ENCODE assay signal across 16 cellular contexts in the genomic region with DNA sequence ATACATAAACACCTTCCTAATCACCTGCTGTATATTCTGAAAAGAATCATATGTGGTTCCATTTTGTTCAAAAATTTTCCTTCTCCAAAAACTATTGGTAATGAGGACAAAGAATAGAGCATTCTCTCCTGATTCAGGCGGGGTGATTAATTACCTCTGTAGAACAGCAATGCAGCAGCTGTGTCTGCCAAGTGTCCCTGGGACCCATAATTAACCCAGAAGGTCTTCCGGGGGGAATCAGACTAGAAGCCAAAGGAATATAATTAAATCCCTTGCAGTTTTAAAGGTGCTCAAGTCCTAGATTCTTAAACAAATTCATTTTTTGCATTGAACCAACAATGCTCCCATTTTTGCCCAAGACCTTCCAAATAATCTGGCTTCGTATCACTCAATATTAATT.
"Had no signal": no experiment of that assay in that cellular context is flagged by ENCODE, and none has a peak within 500 bp of the region (broad histone marks: within the 10 kb centered on the region; RNA-seq: fewer than 3 reads in every experiment).

No MANE protein-coding gene starts in this region.

- H3K27me3 ChIP-seq: hepatocyte, upper lobe of right lung had no signal

- H3K9me3 Mint-ChIP-seq: activated CD4-positive, alpha-beta memory T cell treated with anti-CD3 and anti-CD28 coated beads, Interleukin-2, amount 10 ng/mL, durations not matched to agents 7 days and 5 days; activated naive CD4-positive, alpha-beta T cell treated with anti-CD3 and anti-CD28 coated beads, Interleukin-2, amount 10 ng/mL, durations not matched to agents 7 days and 5 days; activated T-cell treated with anti-CD3 and anti-CD28 coated beads, Interleukin-2, amount 50 U/mL, for 72 hours; natural killer cell had no signal

- DNase-seq: activated CD4-positive, alpha-beta memory T cell treated with anti-CD3 and anti-CD28 coated beads, Interleukin-2, amount 10 ng/mL, durations not matched to agents 7 days and 5 days; activated CD4-positive, alpha-beta T cell treated with anti-CD3 and anti-CD28 coated beads for 48 hours; activated effector memory CD4-positive, alpha-beta T cell treated with Interleukin-2 at 50 U/mL for 16 hours; activated naive CD4-positive, alpha-beta T cell treated with anti-CD3 and anti-CD28 coated beads, Interleukin-2, amount 10 ng/mL, durations not matched to agents 7 days and 5 days; activated T-cell treated with anti-CD3 and anti-CD28 coated beads, Interleukin-2, amount 50 U/mL, for 72 hours; amygdala; kidney glomerular epithelial cell; left ventricle myocardium superior; mammary epithelial cell; midbrain; natural killer cell; stimulated activated CD4-positive, alpha-beta T cell treated with anti-CD3 and anti-CD28 coated beads, Interleukin-4, amount 100 ng/mL, for 24 hours; stimulated activated naive CD4-positive, alpha-beta T cell treated with Interleukin-2 at 50 U/mL for 16 hours; upper lobe of right lung had no signal

- H3K36me3 ChIP-seq: upper lobe of right lung had no signal

- H3K27ac Mint-ChIP-seq: activated CD4-positive, alpha-beta memory T cell treated with anti-CD3 and anti-CD28 coated beads, Interleukin-2, amount 10 ng/mL, durations not matched to agents 7 days and 5 days; activated naive CD4-positive, alpha-beta T cell treated with anti-CD3 and anti-CD28 coated beads, Interleukin-2, amount 10 ng/mL, durations not matched to agents 7 days and 5 days; activated T-cell treated with anti-CD3 and anti-CD28 coated beads, Interleukin-2, amount 50 U/mL, for 72 hours; natural killer cell had no signal

- H3K4me1 Mint-ChIP-seq: activated CD4-positive, alpha-beta memory T cell treated with anti-CD3 and anti-CD28 coated beads, Interleukin-2, amount 10 ng/mL, durations not matched to agents 7 days and 5 days; activated naive CD4-positive, alpha-beta T cell treated with anti-CD3 and anti-CD28 coated beads, Interleukin-2, amount 10 ng/mL, durations not matched to agents 7 days and 5 days; natural killer cell had no signal

- H3K4me3 Mint-ChIP-seq: activated CD4-positive, alpha-beta memory T cell treated with anti-CD3 and anti-CD28 coated beads, Interleukin-2, amount 10 ng/mL, durations not matched to agents 7 days and 5 days; activated naive CD4-positive, alpha-beta T cell treated with anti-CD3 and anti-CD28 coated beads, Interleukin-2, amount 10 ng/mL, durations not matched to agents 7 days and 5 days; activated T-cell treated with anti-CD3 and anti-CD28 coated beads, Interleukin-2, amount 50 U/mL, for 72 hours; natural killer cell had no signal

- H3K9me3 ChIP-seq: upper lobe of right lung had no signal

- H3K27ac ChIP-seq: epithelial cell of prostate, hepatocyte, upper lobe of right lung had no signal

- H3K4me3 ChIP-seq: hepatocyte, upper lobe of right lung had no signal

- H3K36me3 Mint-ChIP-seq: activated naive CD4-positive, alpha-beta T cell treated with anti-CD3 and anti-CD28 coated beads, Interleukin-2, amount 10 ng/mL, durations not matched to agents 7 days and 5 days; natural killer cell had no signal
